25 cellular contexts compared by ENCODE assay signal in genomic region chr17:58806046-58806445, GRCh38. TPM values are rescaled to one million over a fixed set of nuclear protein-coding genes. Genes with fewer than 3 reads are reported as not detected.
"Had no signal": no experiment of that assay in that cellular context is flagged by ENCODE, and none has a peak within 500 bp of the region (broad histone marks: within the 10 kb centered on the region; RNA-seq: fewer than 3 reads in every experiment).

No MANE protein-coding gene starts in this region.

- DNase-seq: KBM-7; MG63; NCI-H1092; NCI-H1105 treated with DMSO at 0.1 percent for 48 hours; NCI-H1417 treated with DMSO at 0.1 percent for 48 hours; NCI-H146; NCI-H1694 treated with DMSO at 0.1 percent for 48 hours; NCI-H1930; NCI-H2081; NCI-H2107; NCI-H226; NCI-H446; NCI-H510A; NCI-H524 treated with DMSO at 0.1 percent for 48 hours; NCI-H69; NCI-H774; NK-92 treated with Interleukin-12 subunit alpha and Interleukin-12 subunit beta, amount 100 ng/mL, for 24 hours; PC-3; SHP77 treated with DMSO at 0.1 percent for 48 hours; SJCRH30 had no signal

- H3K4me1 ChIP-seq: SJCRH30 had no signal

- H3K27ac ChIP-seq: HL-60, RWPE1, SJCRH30 had no signal

- H3K27me3 ChIP-seq: MG63, SJCRH30 had no signal

- H3K36me3 ChIP-seq: MG63, SJCRH30 had no signal

- H3K9me3 ChIP-seq: SJCRH30 had no signal

- FAIRE-seq: HTR-8/SVneo had no signal

- H3K4me3 ChIP-seq: MG63, SJCRH30 had no signal

- ATAC-seq: Panc1, PC-3, SK-N-SH treated with all-trans-retinoic acid at 6 μM for 48 hours had no signal

RNA-seq across cellular contexts. Expression of gene PPM1E, which starts 50.4 kb away (rescaled TPM):
- total RNA-seq: PC-3 had no signal
